Comparison of ENCODE assay signal across 5 cellular contexts in genomic region chrX:102272231-102272630, GRCh38. TPM values are rescaled to one million over a fixed set of nuclear protein-coding genes. Genes with fewer than 3 reads are reported as not detected.
"Had no signal": no experiment of that assay in that cellular context is flagged by ENCODE, and none has a peak within 500 bp of the region (broad histone marks: within the 10 kb centered on the region; RNA-seq: fewer than 3 reads in every experiment).

No MANE protein-coding gene starts in this region.

RNA-seq across cellular contexts. Expression of gene NXF2, which starts 25.3 kb away (rescaled TPM):
- total RNA-seq: HepG2, HT-29, IMR-90 had no signal
- polyA plus RNA-seq: HepG2, IgD-negative memory B cell, IMR-90 had no signal

RNA-seq across cellular contexts. Expression of gene TCP11X1, which starts 57.1 kb away (rescaled TPM):
- total RNA-seq: HepG2, HT-29, IMR-90, K562 had no signal
- polyA plus RNA-seq: HepG2, IgD-negative memory B cell, IMR-90, K562 had no signal
